In genomic region chr11:3808846-3809623, GRCh38 we compare ENCODE assay signal across 8 cellular contexts. TPM values are rescaled to one million over a fixed set of nuclear protein-coding genes. Genes with fewer than 3 reads are reported as not detected.
DNase-seq lines count a peak whose midpoint lies in the region; ATAC-seq, FAIRE-seq and TF ChIP-seq lines count a peak whose summit lies in the region.

No MANE protein-coding gene starts in this region.

- ATAC-seq in A549 (peak; percentile 86 to 88), HG02759 (IDR thresholded peaks at IDR 0.05; ENCODE audit: unreplicated experiment) (peak; percentile 67)

- no peak for TF ChIP-seq POLR2A in A549 (IDR thresholded peaks at IDR 0.05; ENCODE audit: low read length)

- WGBS in A549 (ENCODE audit: missing lambda C conversion rate) = 27% methylated on average over 7 of the region's 7 CpGs

- peak; percentile 72 to 79 for TF ChIP-seq RAD21 in A549 (conservative IDR thresholded peaks at IDR 0.05 in 1 of 2, IDR thresholded peaks at IDR 0.05 in 1 of 2)

- peak; percentile 81 to 91 for DNase-seq in A549 (ENCODE audit: low read depth in 1 of 2, low spot score in 1 of 2)
- DNase-seq in NCI-H1048 (lab: John Stamatoyannopoulos, UW) = peak; percentile 25
- DNase-seq in T-helper 9 cell = peak; percentile 23
- peak; percentile 12 to 20 (median 13) for DNase-seq in effector memory CD4-positive, alpha-beta T cell
- DNase-seq in urothelium cell line (ENCODE audit: low spot score) = peak; percentile 44

- 0 out of 3 replicates have a peak, but pooled peaks cover 8% of the 10 kb centered on the region for H3K4me1 ChIP-seq in A549
- peaks cover 10% of the 10 kb centered on the region for H3K4me1 ChIP-seq in effector memory CD4-positive, alpha-beta T cell (ENCODE audit: control insufficient read depth, insufficient read depth, low read length, poor library complexity, severe bottlenecking)
- peaks cover 15% of the 10 kb centered on the region for H3K4me1 ChIP-seq in mononuclear cell (ENCODE audit: insufficient read depth, low read length)

- peak overlapping the region; percentile 79 for H3K4me3 ChIP-seq in A549
- peak overlapping the region; percentile 84 for H3K4me3 ChIP-seq in effector memory CD4-positive, alpha-beta T cell (ENCODE audit: insufficient read depth, low read depth, low read length, poor library complexity, severe bottlenecking)
- peak overlapping the region; percentile 86 for H3K4me3 ChIP-seq in mononuclear cell (ENCODE audit: low read length)

- peak overlapping the region; percentile 80 to 90 for H3K27ac ChIP-seq in A549
- H3K27ac ChIP-seq in effector memory CD4-positive, alpha-beta T cell (ENCODE audit: insufficient read depth, low read length, poor library complexity, severe bottlenecking) = peak overlapping the region; percentile 65

- peak overlapping the region; percentile 95 for H3K4me2 ChIP-seq in A549

- peak; percentile 68 for FAIRE-seq in A549 (lab: Jason Lieb, UNC)
- no peak for FAIRE-seq in urothelium cell line (lab: Jason Lieb, UNC)

- TF ChIP-seq CTCF in A549 (IDR thresholded peaks at IDR 0.05) = peak; percentile 69
- TF ChIP-seq CTCF in GM12873 (IDR thresholded peaks at IDR 0.05; ENCODE audit: insufficient read depth, low read depth, low read length, missing control alignments) = peak; percentile 70

- H3K27me3 ChIP-seq in effector memory CD4-positive, alpha-beta T cell (replicated peaks; ENCODE audit: control insufficient read depth, insufficient read depth, low read length, poor library complexity, severe bottlenecking) = no peaks in the 10 kb centered on the region
- H3K27me3 ChIP-seq in mononuclear cell (ENCODE audit: insufficient read depth, low read length) = no peaks in the 10 kb centered on the region

- H3K36me3 ChIP-seq in effector memory CD4-positive, alpha-beta T cell (ENCODE audit: control insufficient read depth, insufficient read depth, low read length) = no peaks in the 10 kb centered on the region

- POLR2A ChIA-PET in A549 (lab: Yijun Ruan, JAX) = interaction anchor here (0.6 to 3.4 kb wide), 5 partner anchors 11 to 32 kb away, joined by 4 to 23 read pairs (median 6); partner anchors contain the start of genes NUP98 and RHOG

- no peaks in the 10 kb centered on the region for H3K9me3 ChIP-seq in A549
- no peaks in the 10 kb centered on the region for H3K9me3 ChIP-seq in effector memory CD4-positive, alpha-beta T cell (ENCODE audit: control insufficient read depth, low read length)
- no peaks in the 10 kb centered on the region for H3K9me3 ChIP-seq in mononuclear cell (ENCODE audit: low read depth, low read length)

- CTCF ChIA-PET in A549 (lab: Yijun Ruan, JAX) = interaction anchor here (0.9 to 7.2 kb wide), 26 partner anchors 11 to 264 kb away, joined by 3 to 66 read pairs (median 6); partner anchors contain the start of genes NUP98 and RHOG

- TF ChIP-seq EP300 in A549 (IDR thresholded peaks at IDR 0.05) = no peak

TF ChIP-seq in A549, 52 proteins besides CTCF, POLR2A, EP300 and RAD21:
- TF ChIP-seq CEBPB (IDR thresholded peaks at IDR 0.05) = no peak
- no peak for TF ChIP-seq TP53 (CRISPR knock-in tag; IDR thresholded peaks at IDR 0.05)
- no peak for TF ChIP-seq HDAC2 (IDR thresholded peaks at IDR 0.05)
- TF ChIP-seq MYC (IDR thresholded peaks at IDR 0.05; ENCODE audit: borderline replicate concordance, low read length) = no peak
- TF ChIP-seq EHF (CRISPR knock-in tag; IDR thresholded peaks at IDR 0.05) = no peak
- TF ChIP-seq HOXA7 (CRISPR knock-in tag; IDR thresholded peaks at IDR 0.05) = no peak
- TF ChIP-seq USF2 (IDR thresholded peaks at IDR 0.05) = peak; percentile 24; the same call in 1 of the 2 replicates
- TF ChIP-seq MAZ (IDR thresholded peaks at IDR 0.05; ENCODE audit: borderline replicate concordance, low read depth, low read length) = no peak
- TF ChIP-seq ESRRA (IDR thresholded peaks at IDR 0.05; ENCODE audit: borderline replicate concordance, low read length) = no peak
- TF ChIP-seq SMC3 (IDR thresholded peaks at IDR 0.05) = peak; percentile 44; the same call in 2 of the 3 replicates
- no peak for TF ChIP-seq BCL3 (IDR thresholded peaks at IDR 0.05)

RNA-seq across cellular contexts. Expression of gene PGAP2, which starts 0.7 kb away (rescaled TPM):
- polyA plus RNA-seq in A549 (2011; rRNA removed) (35.2 and 49.2 TPM in 2 replicates), A549 (2017; fragmentation: RNase III; extraction: RNeasy Plus Mini Kit Qiagen cat#74134 plus additional on column Dnase treatment) (31.4 to 32.4 TPM (median 32.1 TPM) in 3 replicates)
- 47.6 and 65.5 TPM in 2 replicates for polyA plus RNA-seq in A549 (2012; cell fraction: cytosol; rRNA removed)
- polyA plus RNA-seq in A549 (2012; cell fraction: nucleus; rRNA removed) = 65.2 and 78.0 TPM in 2 replicates
- 49.4 and 59.3 TPM in 2 replicates for polyA minus RNA-seq in A549 (2011; rRNA and poly(A)+ RNA removed)
- 7.5 TPM for total RNA-seq in mononuclear cell

RNA-seq across cellular contexts. Expression of gene NUP98, which starts 11.7 kb away (rescaled TPM):
- polyA plus RNA-seq in A549 (2011; rRNA removed) (121 and 152 TPM in 2 replicates), A549 (2017; fragmentation: RNase III; extraction: RNeasy Plus Mini Kit Qiagen cat#74134 plus additional on column Dnase treatment) (51.9 to 54.2 TPM (median 53.0 TPM) in 3 replicates)
- 90.1 and 114 TPM in 2 replicates for polyA plus RNA-seq in A549 (2012; cell fraction: cytosol; rRNA removed)
- polyA plus RNA-seq in A549 (2012; cell fraction: nucleus; rRNA removed) = 307 and 359 TPM in 2 replicates
- polyA minus RNA-seq in A549 (2011; rRNA and poly(A)+ RNA removed) = 354 and 372 TPM in 2 replicates
- 227 TPM for total RNA-seq in mononuclear cell

RNA-seq across cellular contexts. Expression of gene RHOG, which starts 31.7 kb away (rescaled TPM):
- 41.1 and 54.3 TPM in 2 replicates for polyA plus RNA-seq in A549 (2011; rRNA removed)
- polyA plus RNA-seq in A549 (2012; cell fraction: cytosol; rRNA removed) = 111 and 157 TPM in 2 replicates
- 59.8 and 100 TPM in 2 replicates for polyA plus RNA-seq in A549 (2012; cell fraction: nucleus; rRNA removed)
- polyA plus RNA-seq in A549 (2017; fragmentation: RNase III; extraction: RNeasy Plus Mini Kit Qiagen cat#74134 plus additional on column Dnase treatment) = 55.0 to 64.3 TPM (median 62.2 TPM) in 3 replicates
- polyA minus RNA-seq in A549 (2011; rRNA and poly(A)+ RNA removed) = 87.2 and 95.3 TPM in 2 replicates
- 75.6 TPM for total RNA-seq in mononuclear cell

RNA-seq across cellular contexts. Expression of gene STIM1, which starts 46.4 kb away (rescaled TPM):
- polyA plus RNA-seq in A549 (2011; rRNA removed) (38.7 and 42.5 TPM in 2 replicates), A549 (2017; fragmentation: RNase III; extraction: RNeasy Plus Mini Kit Qiagen cat#74134 plus additional on column Dnase treatment) (32.8 to 35.3 TPM (median 35.2 TPM) in 3 replicates)
- polyA plus RNA-seq in A549 (2012; cell fraction: cytosol; rRNA removed) = 22.4 and 26.1 TPM in 2 replicates
- 40.8 and 56.0 TPM in 2 replicates for polyA plus RNA-seq in A549 (2012; cell fraction: nucleus; rRNA removed)
- polyA minus RNA-seq in A549 (2011; rRNA and poly(A)+ RNA removed) = 60.6 and 70.8 TPM in 2 replicates
- total RNA-seq in mononuclear cell = 55.8 TPM

Comparison
In these comparisons a context has a peak if more than half of its experiments do, and no peak if none do; other contexts are left out.
1. Peak in every context shown above with its lines: DNase-seq, ATAC-seq, H3K4me3 ChIP-seq and H3K27ac ChIP-seq.
2. DNase-seq: peak in every context shown above with its lines; median percentile 86 in A549; 44 in urothelium cell line; 25 in NCI-H1048; 23 in T-helper 9 cell; 13 in effector memory CD4-positive, alpha-beta T cell.